Comparison of ENCODE assay signal across 18 cellular contexts in genomic region chr3:159082514-159082913, GRCh38. TPM values are rescaled to one million over a fixed set of nuclear protein-coding genes. Genes with fewer than 3 reads are reported as not detected.
A peak's percentile ranks its signal among the peaks of the same experiment; 100 is the strongest.
DNase-seq lines count a peak whose midpoint lies in the region; ATAC-seq and TF ChIP-seq lines count a peak whose summit lies in the region.
"Had no signal": no experiment of that assay in that cellular context is flagged by ENCODE, and none has a peak within 500 bp of the region (broad histone marks: within the 10 kb centered on the region; RNA-seq: fewer than 3 reads in every experiment).

No MANE protein-coding gene starts in this region.

- WGBS in mesendoderm (ENCODE audit: extremely low coverage, insufficient coverage, low lambda C conversion rate), result no CpG with 5 or more reads among the region's 1 CpG

- H3K36me3 Mint-ChIP-seq in CD4-positive, alpha-beta memory T cell, result no peaks in the 10 kb centered on the region
- H3K36me3 Mint-ChIP-seq: activated naive CD4-positive, alpha-beta T cell treated with anti-CD3 and anti-CD28 coated beads, Interleukin-2, amount 50 U/mL, for 24 hours had no signal

- no peak overlapping the region for H4K5ac ChIP-seq in mesendoderm (ENCODE audit: low read length)

- H3F3A ChIP-seq in PC-3 (ENCODE audit: low read length, unreplicated experiment), result no peaks in the 10 kb centered on the region

- H3K9me3 ChIP-seq in PC-3 (ENCODE audit: low read length), result no peaks in the 10 kb centered on the region
- no peaks in the 10 kb centered on the region for H3K9me3 ChIP-seq in CD4-positive, alpha-beta memory T cell (ENCODE audit: control insufficient read depth in 1 of 2, low read length in 2 of 2)
- H3K9me3 ChIP-seq: esophagus squamous epithelium had no signal

- H3K4ac ChIP-seq in mesendoderm (ENCODE audit: low read depth, low read length), result no peak overlapping the region

- CTCF ChIA-PET in PC-3 (lab: Charles Lee), result no interaction called here
- CTCF ChIA-PET in CD4-positive, alpha-beta memory T cell (lab: Charles Lee; ENCODE audit: partially characterized antibody), result no interaction called here

- no peak overlapping the region for H3K56ac ChIP-seq in mesendoderm (ENCODE audit: low read length)

- no peaks in the 10 kb centered on the region for H3K36me3 ChIP-seq in PC-3 (ENCODE audit: low read depth, low read length)
- no peaks in the 10 kb centered on the region for H3K36me3 ChIP-seq in mesendoderm (ENCODE audit: control insufficient read depth, insufficient read depth, low read length)
- H3K36me3 ChIP-seq in CD4-positive, alpha-beta memory T cell (ENCODE audit: insufficient read depth, low read length), result no peaks in the 10 kb centered on the region
- H3K36me3 ChIP-seq: esophagus squamous epithelium had no signal

- peaks cover 49% of the 10 kb centered on the region for H3K4me1 ChIP-seq in PC-3 (ENCODE audit: insufficient read depth, low read length)
- H3K4me1 ChIP-seq in mesendoderm (ENCODE audit: control insufficient read depth, low read depth, low read length), result no peaks in the 10 kb centered on the region
- H3K4me1 ChIP-seq in CD4-positive, alpha-beta memory T cell (ENCODE audit: insufficient read depth, low read length), result no peaks in the 10 kb centered on the region
- H3K4me1 ChIP-seq: esophagus squamous epithelium had no signal

- H3K9me2 ChIP-seq in PC-3 (replicated peaks; ENCODE audit: low read length), result no peaks in the 10 kb centered on the region

- no peak overlapping the region for H4K8ac ChIP-seq in mesendoderm (ENCODE audit: low read depth, low read length)

- peaks cover 0 to 9% (median 3%) of the 10 kb centered on the region in 8 donors for H3K9me3 Mint-ChIP-seq in CD4-positive, alpha-beta memory T cell

- no peak overlapping the region for H3K27ac Mint-ChIP-seq in CD4-positive, alpha-beta memory T cell
- H3K27ac Mint-ChIP-seq: activated naive CD4-positive, alpha-beta T cell treated with anti-CD3 and anti-CD28 coated beads, Interleukin-2, amount 50 U/mL, for 24 hours had no signal

- H3K23ac ChIP-seq in mesendoderm (ENCODE audit: low read length), result no peak overlapping the region

- peak; percentile 29 for DNase-seq in SKM-1 treated with dmso at 0.1 percent for 144 hours (lab: John Stamatoyannopoulos, UW; ENCODE audit: unreplicated experiment)
- DNase-seq in SKM-1 (lab: John Stamatoyannopoulos, UW; ENCODE audit: unreplicated experiment), result no peak
- peak; percentile 86 for DNase-seq in PC-3
- DNase-seq in epithelial cell of esophagus (ENCODE audit: low read depth), result peak; percentile 8
- no peak for DNase-seq in mesendoderm
- no peak for DNase-seq in CD4-positive, alpha-beta memory T cell
- no peak for DNase-seq in T-helper 1 cell
- DNase-seq: activated CD4-positive, CD25-positive, alpha-beta regulatory T cell treated with anti-CD3 and anti-CD28 coated beads, Interleukin-2, amount 50 U/mL, for 72 hours; DND-41; esophagus squamous epithelium; nucleus accumbens had no signal

- TF ChIP-seq CTCF in PC-3 (conservative IDR thresholded peaks at IDR 0.05; ENCODE audit: low read depth, low read length) (no peak), epithelial cell of esophagus (IDR thresholded peaks at IDR 0.05; ENCODE audit: insufficient read depth, low read depth, low read length, missing control alignments) (no peak)

- H2BK5ac ChIP-seq in mesendoderm (ENCODE audit: low read length), result no peak overlapping the region

- H2BK120ac ChIP-seq in mesendoderm (ENCODE audit: low read depth, low read length), result no peak overlapping the region

- H4K20me1 ChIP-seq in PC-3 (ENCODE audit: low read length), result no peaks in the 10 kb centered on the region

- no peak overlapping the region for H3K9ac ChIP-seq in PC-3 (ENCODE audit: low read length)
- no peak overlapping the region for H3K9ac ChIP-seq in mesendoderm (ENCODE audit: low read length)
- H3K9ac ChIP-seq: KMS-11 had no signal

- H3K79me1 ChIP-seq in mesendoderm (ENCODE audit: low read length), result no peaks in the 10 kb centered on the region

- H3K27ac ChIP-seq in PC-3 (ENCODE audit: low read length) (no peak overlapping the region), mesendoderm (ENCODE audit: low read depth, low read length) (no peak overlapping the region)
- H3K27ac ChIP-seq in CD4-positive, alpha-beta memory T cell (ENCODE audit: low read depth, low read length), result no peak overlapping the region
- H3K27ac ChIP-seq: esophagus squamous epithelium, KMS-11, SK-N-MC had no signal

- no peaks in the 10 kb centered on the region for H3K27me3 ChIP-seq in PC-3 (ENCODE audit: low read length)
- H3K27me3 ChIP-seq in mesendoderm (ENCODE audit: insufficient read depth, low read length, poor library complexity), result no peaks in the 10 kb centered on the region
- no peaks in the 10 kb centered on the region for H3K27me3 ChIP-seq in CD4-positive, alpha-beta memory T cell (ENCODE audit: insufficient read depth, low read length)
- H3K27me3 ChIP-seq: esophagus squamous epithelium had no signal

- H3K79me2 ChIP-seq in PC-3 (ENCODE audit: low read length) (peaks cover 33% of the 10 kb centered on the region), mesendoderm (ENCODE audit: control insufficient read depth, insufficient read depth, low read length) (no peaks in the 10 kb centered on the region)

- POLR2A ChIA-PET in PC-3 (lab: Charles Lee; ENCODE audit: unreplicated experiment), result no interaction called here
- POLR2A ChIA-PET in CD4-positive, alpha-beta memory T cell (lab: Charles Lee; ENCODE audit: partially characterized antibody), result no interaction called here

- no TSS peak for BruUV-seq in PC-3 (replicated peaks; lab: Mats Ljungman, UMichigan)

- no peak overlapping the region for H2AK5ac ChIP-seq in mesendoderm (ENCODE audit: low read length)

- H3K4me3 Mint-ChIP-seq in CD4-positive, alpha-beta memory T cell, result no peak overlapping the region
- H3K4me3 Mint-ChIP-seq: activated naive CD4-positive, alpha-beta T cell treated with anti-CD3 and anti-CD28 coated beads, Interleukin-2, amount 50 U/mL, for 24 hours had no signal

- H3K4me3 ChIP-seq in PC-3 (ENCODE audit: low read length), result no peak overlapping the region
- no peak overlapping the region for H3K4me3 ChIP-seq in epithelial cell of esophagus (ENCODE audit: low read length)
- no peak overlapping the region for H3K4me3 ChIP-seq in mesendoderm (ENCODE audit: low read length)
- no peak overlapping the region for H3K4me3 ChIP-seq in CD4-positive, alpha-beta memory T cell (ENCODE audit: low read length in 2 of 2)
- H3K4me3 ChIP-seq: esophagus squamous epithelium, SK-N-MC had no signal

- no peaks in the 10 kb centered on the region for H3K27me3 Mint-ChIP-seq in CD4-positive, alpha-beta memory T cell
- H3K27me3 Mint-ChIP-seq: activated naive CD4-positive, alpha-beta T cell treated with anti-CD3 and anti-CD28 coated beads, Interleukin-2, amount 50 U/mL, for 24 hours had no signal

- H2AFZ ChIP-seq in PC-3 (ENCODE audit: low read length), result no peak overlapping the region

- peak; percentile 80 for ATAC-seq in PC-3
- ATAC-seq in GM21360 (IDR thresholded peaks at IDR 0.05; ENCODE audit: unreplicated experiment), result no peak

- no peak overlapping the region for H2BK15ac ChIP-seq in mesendoderm (replicated peaks; ENCODE audit: low read depth)

- no peak overlapping the region for H3K18ac ChIP-seq in mesendoderm (ENCODE audit: low read length)

- peak overlapping the region; percentile 27; the same call in 1 of the 2 replicates for H3K4me2 ChIP-seq in PC-3 (ENCODE audit: low read length)
- H3K4me2 ChIP-seq in mesendoderm (ENCODE audit: low read length), result no peak overlapping the region
- H3K4me2 ChIP-seq: KMS-11 had no signal

- no peaks in the 10 kb centered on the region for H3K4me1 Mint-ChIP-seq in CD4-positive, alpha-beta memory T cell
- H3K4me1 Mint-ChIP-seq: activated naive CD4-positive, alpha-beta T cell treated with anti-CD3 and anti-CD28 coated beads, Interleukin-2, amount 50 U/mL, for 24 hours had no signal

- intact Hi-C loops in PC-3 (cut with micrococcal nuclease), result no loop called here
- intact Hi-C loops in CD4-positive, alpha-beta memory T cell (cut with micrococcal nuclease), result no loop called here

RNA-seq across cellular contexts. Expression of gene IQCJ, which starts 13.4 kb away (rescaled TPM):
- 17.5 and 20.1 TPM in 2 replicates for total RNA-seq in PC-3 (2014; rRNA removed)
- polyA plus RNA-seq in mesendoderm (2013, experiment 1 of 2), result not detected
- not detected for polyA plus RNA-seq in mesendoderm (2013, experiment 2 of 2)
- total RNA-seq in CD4-positive, alpha-beta memory T cell, result not detected
- not detected for polyA plus RNA-seq in CD4-positive, alpha-beta memory T cell
- total RNA-seq: chondrocyte, esophagus squamous epithelium, mesenteric fat pad had no signal
- polyA plus RNA-seq: thymus had no signal

Comparison
In these comparisons a context has a peak if more than half of its experiments do, and no peak if none do; other contexts are left out.
1. DNase-seq: peak in SKM-1 treated with dmso at 0.1 percent for 144 hours (single experiment), PC-3 (single experiment) and epithelial cell of esophagus (single experiment); none in SKM-1 (single experiment), mesendoderm (single experiment), CD4-positive, alpha-beta memory T cell (0 of 5) and T-helper 1 cell (0 of 5).
2. RNA of gene IQCJ, which starts 13.4 kb away (total RNA-seq): 17.5 to 20.1 TPM in PC-3; not detected in CD4-positive, alpha-beta memory T cell; every median in the first group is over 10 times any median in the second.